ENCODE assay signal across 17 cellular contexts in genomic region chr6:13865132-13865531, GRCh38. TPM values are rescaled to one million over a fixed set of nuclear protein-coding genes. Genes with fewer than 3 reads are reported as not detected.
"Had no signal": no experiment of that assay in that cellular context is flagged by ENCODE, and none has a peak within 500 bp of the region (broad histone marks: within the 10 kb centered on the region; RNA-seq: fewer than 3 reads in every experiment).

No MANE protein-coding gene starts in this region.

- H3K4me3 ChIP-seq: adrenal gland, gastroesophageal sphincter, left lung, tibial nerve, vagina had no signal

- H3K4me3 Mint-ChIP-seq: memory B cell; natural killer cell; stimulated activated naive B cell treated with anti-CD40 and anti-IgM and Interleukin-4, amounts not matched to agents 10 μg/mL and 1 μg/mL and 100 μg/mL, for 72 hours had no signal

- DNase-seq: activated CD4-positive, alpha-beta T cell treated with anti-CD3 and anti-CD28 coated beads, Interleukin-2, amount 50 U/mL, for 48 hours; activated naive CD4-positive, alpha-beta T cell treated with anti-CD3 and anti-CD28 coated beads, Interleukin-2, amount 50 U/mL, for 16 hours; activated T-cell treated with anti-CD3 and anti-CD28 coated beads, Interleukin-2, amount 50 U/mL, for 1 hour; adrenal gland; left lung; natural killer cell; posterior cingulate gyrus; stimulated activated CD4-positive, alpha-beta T cell treated with anti-CD3 and anti-CD28 coated beads, Interleukin-4, amount 100 ng/mL, for 1 hour; stimulated activated naive B cell treated with anti-CD40 and anti-IgM and Interleukin-4, amounts not matched to agents 10 μg/mL and 1 μg/mL and 100 μg/mL, for 72 hours; T1000; WERI-Rb-1 had no signal

- H3K27me3 ChIP-seq: vagina had no signal

- ATAC-seq: gastroesophageal sphincter; left lung; natural killer cell; stimulated activated naive B cell treated with anti-CD40 and anti-IgM and Interleukin-4, amounts not matched to agents 10 μg/mL and 1 μg/mL and 100 μg/mL, for 72 hours had no signal

- H3K9me3 ChIP-seq: adrenal gland, gastroesophageal sphincter, vagina had no signal

- H3K4me1 Mint-ChIP-seq: natural killer cell had no signal

- H3K9me3 Mint-ChIP-seq: natural killer cell had no signal

- H3K36me3 ChIP-seq: adrenal gland, gastroesophageal sphincter, left lung, neutrophil, tibial nerve, vagina, WERI-Rb-1 had no signal

- H3K36me3 Mint-ChIP-seq: memory B cell, natural killer cell had no signal

- FAIRE-seq: islet of Langerhans had no signal

- H3K27ac Mint-ChIP-seq: memory B cell; natural killer cell; stimulated activated naive B cell treated with anti-CD40 and anti-IgM and Interleukin-4, amounts not matched to agents 10 μg/mL and 1 μg/mL and 100 μg/mL, for 72 hours had no signal

- H3K27ac ChIP-seq: adrenal gland, gastroesophageal sphincter, left lung, neutrophil, tibial nerve, vagina, WERI-Rb-1 had no signal

RNA-seq across cellular contexts. Expression of gene RNF182, which starts 59.6 kb away (rescaled TPM):
- total RNA-seq: natural killer cell had no signal
